ENCODE assay signal across 12 cellular contexts in the genomic region with DNA sequence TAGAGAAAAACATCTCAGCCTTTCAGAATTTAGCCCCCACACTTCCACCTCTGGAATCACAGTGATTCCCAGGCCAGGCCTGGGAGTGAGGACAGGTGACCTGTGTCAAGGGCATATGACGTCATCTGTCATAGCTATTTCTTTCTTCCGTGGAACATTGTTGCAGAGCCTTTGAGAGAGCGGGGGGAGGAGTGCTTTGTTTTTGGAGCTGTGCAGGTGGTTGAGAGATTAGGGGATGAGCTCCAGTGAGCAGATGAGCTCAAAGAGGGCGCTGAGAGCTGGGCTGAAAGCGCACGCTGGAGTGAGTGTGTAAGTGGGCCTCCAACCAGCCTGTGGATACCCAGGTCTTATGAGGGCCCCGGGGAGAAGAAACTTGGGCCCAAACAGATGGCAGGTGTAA.
DNase-seq lines count a peak whose midpoint lies in the region; ATAC-seq lines count a peak whose summit lies in the region.
"Had no signal": no experiment of that assay in that cellular context is flagged by ENCODE, and none has a peak within 500 bp of the region (broad histone marks: within the 10 kb centered on the region; RNA-seq: fewer than 3 reads in every experiment).

No MANE protein-coding gene starts in this region.

- H3K27ac Mint-ChIP-seq in activated naive CD4-positive, alpha-beta T cell treated with anti-CD3 and anti-CD28 coated beads, Interleukin-2, amount 50 U/mL, for 72 hours, result peak overlapping the region; percentile 33 to 82
- H3K27ac Mint-ChIP-seq in activated naive CD8-positive, alpha-beta T cell treated with anti-CD3 and anti-CD28 coated beads for 36 hours, result peak overlapping the region; percentile 73
- peak overlapping the region; percentile 48 for H3K27ac Mint-ChIP-seq in stimulated activated memory B cell treated with anti-CD40 and anti-IgM and Interleukin-4, amounts not matched to agents 10 μg/mL and 1 μg/mL and 100 μg/mL, for 72 hours

- H3K9me3 Mint-ChIP-seq in activated naive CD4-positive, alpha-beta T cell treated with anti-CD3 and anti-CD28 coated beads, Interleukin-2, amount 50 U/mL, for 72 hours, result no peaks in the 10 kb centered on the region
- peaks cover 6% of the 10 kb centered on the region for H3K9me3 Mint-ChIP-seq in activated naive CD8-positive, alpha-beta T cell treated with anti-CD3 and anti-CD28 coated beads for 36 hours
- H3K9me3 Mint-ChIP-seq in stimulated activated memory B cell treated with anti-CD40 and anti-IgM and Interleukin-4, amounts not matched to agents 10 μg/mL and 1 μg/mL and 100 μg/mL, for 72 hours, result no peaks in the 10 kb centered on the region

- ATAC-seq in activated naive CD4-positive, alpha-beta T cell treated with anti-CD3 and anti-CD28 coated beads, Interleukin-2, amount 50 U/mL, for 72 hours, result no peak
- no peak for ATAC-seq in stimulated activated memory B cell treated with anti-CD40 and anti-IgM and Interleukin-4, amounts not matched to agents 10 μg/mL and 1 μg/mL and 100 μg/mL, for 72 hours

- H3K4me3 Mint-ChIP-seq in activated naive CD8-positive, alpha-beta T cell treated with anti-CD3 and anti-CD28 coated beads for 36 hours, result no peak overlapping the region
- H3K4me3 Mint-ChIP-seq in stimulated activated memory B cell treated with anti-CD40 and anti-IgM and Interleukin-4, amounts not matched to agents 10 μg/mL and 1 μg/mL and 100 μg/mL, for 72 hours, result no peak overlapping the region

- DNase-seq in activated naive CD4-positive, alpha-beta T cell treated with anti-CD3 and anti-CD28 coated beads, Interleukin-2, amount 50 U/mL, for 72 hours (ENCODE audit: low spot score in 2 of 2), result no peak
- DNase-seq in activated naive CD4-positive, alpha-beta T cell treated with anti-CD3 and anti-CD28 coated beads, Interleukin-2, amount 50 U/mL, for 16 hours, result no peak
- DNase-seq in NCI-H2107 (lab: John Stamatoyannopoulos, UW), result peak; percentile 30
- no peak for DNase-seq in activated naive CD8-positive, alpha-beta T cell treated with anti-CD3 and anti-CD28 coated beads for 36 hours
- DNase-seq in iPS-NIHi7 (ENCODE audit: extremely low spot score), result no peak
- no peak for DNase-seq in 8988T
- DNase-seq in NOMO-1 (lab: John Stamatoyannopoulos, UW; ENCODE audit: unreplicated experiment in 2 of 2), result no peak
- DNase-seq: activated CD4-positive, alpha-beta T cell treated with anti-CD3 and anti-CD28 coated beads for 1 hour; cerebellar nuclear complex; NCI-H748 treated with DMSO at 0.1 percent for 48 hours; stimulated activated CD4-positive, alpha-beta T cell treated with anti-CD3 and anti-CD28 coated beads, Interleukin-4, amount 100 ng/mL, for 1 hour had no signal

- H3K4me1 Mint-ChIP-seq in activated naive CD8-positive, alpha-beta T cell treated with anti-CD3 and anti-CD28 coated beads for 36 hours, result peaks cover 14% of the 10 kb centered on the region
- H3K4me1 Mint-ChIP-seq in stimulated activated memory B cell treated with anti-CD40 and anti-IgM and Interleukin-4, amounts not matched to agents 10 μg/mL and 1 μg/mL and 100 μg/mL, for 72 hours, result peaks cover 54% of the 10 kb centered on the region

- H3K36me3 Mint-ChIP-seq in activated naive CD4-positive, alpha-beta T cell treated with anti-CD3 and anti-CD28 coated beads, Interleukin-2, amount 50 U/mL, for 72 hours, result peaks cover 5% of the 10 kb centered on the region in 2 donors
- peaks cover 11% of the 10 kb centered on the region for H3K36me3 Mint-ChIP-seq in activated naive CD8-positive, alpha-beta T cell treated with anti-CD3 and anti-CD28 coated beads for 36 hours
- H3K36me3 Mint-ChIP-seq in stimulated activated memory B cell treated with anti-CD40 and anti-IgM and Interleukin-4, amounts not matched to agents 10 μg/mL and 1 μg/mL and 100 μg/mL, for 72 hours, result peaks cover 38% of the 10 kb centered on the region

- H3K27me3 Mint-ChIP-seq in activated naive CD8-positive, alpha-beta T cell treated with anti-CD3 and anti-CD28 coated beads for 36 hours, result no peaks in the 10 kb centered on the region
- no peaks in the 10 kb centered on the region for H3K27me3 Mint-ChIP-seq in stimulated activated memory B cell treated with anti-CD40 and anti-IgM and Interleukin-4, amounts not matched to agents 10 μg/mL and 1 μg/mL and 100 μg/mL, for 72 hours
